18 cellular contexts compared by ENCODE assay signal in genomic region chr17:31695456-31696090, GRCh38.
DNase-seq lines count a peak whose midpoint lies in the region; ATAC-seq, FAIRE-seq and TF ChIP-seq lines count a peak whose summit lies in the region.
"Had no signal": no experiment of that assay in that cellular context is flagged by ENCODE, and none has a peak within 500 bp of the region (broad histone marks: within the 10 kb centered on the region; RNA-seq: fewer than 3 reads in every experiment).

No MANE protein-coding gene starts in this region.

- H3K9me2 ChIP-seq in MM.1S (replicated peaks; ENCODE audit: insufficient read depth, low read length): no peaks in the 10 kb centered on the region

- H3K9me3 Mint-ChIP-seq in chondrocyte (ENCODE audit: low read depth): no peaks in the 10 kb centered on the region
- H3K9me3 Mint-ChIP-seq: activated CD4-positive, alpha-beta memory T cell treated with anti-CD3 and anti-CD28 coated beads, Interleukin-2, amount 10 ng/mL, durations not matched to agents 7 days and 5 days; immature natural killer cell had no signal

- H3K27me3 ChIP-seq in HUES48 (ENCODE audit: control insufficient read depth, insufficient read depth, low read length) (no peaks in the 10 kb centered on the region), keratinocyte (ENCODE audit: control insufficient read depth, extremely low read depth, insufficient read depth, low read length) (no peaks in the 10 kb centered on the region), subcutaneous abdominal adipose tissue (ENCODE audit: control insufficient read depth in 5 of 5, insufficient read depth in 4 of 5, low read length in 5 of 5) (no peaks in the 10 kb centered on the region), MM.1S (replicated peaks; ENCODE audit: insufficient read depth, low read length) (no peaks in the 10 kb centered on the region)
- H3K27me3 ChIP-seq: neutrophil, upper lobe of left lung had no signal

- H3K27ac ChIP-seq in HUES48 (ENCODE audit: low read depth, low read length) (peak overlapping the region; percentile 16), keratinocyte (ENCODE audit: control insufficient read depth, insufficient read depth, low read length) (no peak overlapping the region), subcutaneous abdominal adipose tissue (ENCODE audit: low read depth, low read length) (peak overlapping the region; percentile 91), MM.1S (ENCODE audit: low read length) (no peak overlapping the region)
- H3K27ac ChIP-seq: HL-60, neutrophil, upper lobe of left lung had no signal

- H4K20me1 ChIP-seq in keratinocyte (ENCODE audit: control insufficient read depth, extremely low read depth, insufficient read depth, low read length) (no peaks in the 10 kb centered on the region), MM.1S (ENCODE audit: insufficient read depth, low read length) (no peaks in the 10 kb centered on the region)

- TF ChIP-seq CTCF in chondrocyte (IDR thresholded peaks at IDR 0.05): no peak
- no peak for TF ChIP-seq CTCF in keratinocyte (optimal IDR thresholded peaks at IDR 0.05 in 1 of 3, IDR thresholded peaks at IDR 0.05 in 1 of 3, conservative IDR thresholded peaks at IDR 0.05 in 1 of 3; ENCODE audit: extremely low read depth in 1 of 3, insufficient read depth in 2 of 3, low read length in 3 of 3)
- no peak for TF ChIP-seq CTCF in MM.1S (IDR thresholded peaks at IDR 0.05; ENCODE audit: low read length)

- TF ChIP-seq POLR2A in GM18505 (IDR thresholded peaks at IDR 0.05; ENCODE audit: borderline replicate concordance, extremely low read depth, insufficient read depth, insufficient read length): no peak

- no peaks in the 10 kb centered on the region for H3K27me3 Mint-ChIP-seq in chondrocyte (ENCODE audit: low read depth)

- DNase-seq in chondrocyte (ENCODE audit: low spot score) (no peak), keratinocyte (ENCODE audit: low read depth, low spot score) (no peak), MM.1S (no peak), NCI-H69 (lab: John Stamatoyannopoulos, UW) (no peak)
- DNase-seq: activated CD4-positive, alpha-beta memory T cell treated with anti-CD3 and anti-CD28 coated beads, Interleukin-2, amount 10 ng/mL, durations not matched to agents 7 days and 5 days; COR-L47; immature natural killer cell; NCI-H1417 treated with DMSO at 0.1 percent for 48 hours; T-helper 2 cell; upper lobe of left lung had no signal

- peak; percentile 67 for FAIRE-seq in keratinocyte (lab: Jason Lieb, UNC)
- FAIRE-seq: endothelial cell of umbilical vein, GM12878 had no signal

- dilution Hi-C loops in keratinocyte (cut with MboI; ENCODE audit: extremely low pct_ligation_motif_present, low sequenced_read_pairs): loop anchor here (25.0 kb wide), 1 partner anchor 108 kb away; no protein-coding TSS in a partner anchor

- H3K4me3 Mint-ChIP-seq in chondrocyte (ENCODE audit: unreplicated experiment): no peak overlapping the region
- H3K4me3 Mint-ChIP-seq: activated CD4-positive, alpha-beta memory T cell treated with anti-CD3 and anti-CD28 coated beads, Interleukin-2, amount 10 ng/mL, durations not matched to agents 7 days and 5 days; immature natural killer cell had no signal

- H3K9me1 ChIP-seq in keratinocyte (ENCODE audit: control insufficient read depth, extremely low read depth, insufficient read depth, low read length): no peaks in the 10 kb centered on the region

- H3K4me1 ChIP-seq in HUES48 (ENCODE audit: control insufficient read depth, insufficient read depth, low read length) (no peaks in the 10 kb centered on the region), keratinocyte (ENCODE audit: control insufficient read depth, extremely low read depth, insufficient read depth, low read length) (peaks cover 4% of the 10 kb centered on the region), subcutaneous abdominal adipose tissue (ENCODE audit: control insufficient read depth in 5 of 5, insufficient read depth in 5 of 5, low read length in 5 of 5) (peaks cover 22 to 71% (median 65%) of the 10 kb centered on the region in 5 donors), MM.1S (ENCODE audit: low read length) (no peaks in the 10 kb centered on the region)
- H3K4me1 ChIP-seq: upper lobe of left lung had no signal

- H3K79me2 ChIP-seq in keratinocyte (ENCODE audit: control insufficient read depth, insufficient read depth, low read length) (no peaks in the 10 kb centered on the region), MM.1S (ENCODE audit: low read length) (no peaks in the 10 kb centered on the region)

- no peak overlapping the region for H3K4me2 ChIP-seq in keratinocyte (ENCODE audit: control insufficient read depth, extremely low read depth, insufficient read depth, low read depth, low read length)
- no peak overlapping the region for H3K4me2 ChIP-seq in MM.1S (ENCODE audit: low read depth, low read length)

- peaks cover 65% of the 10 kb centered on the region for H3K4me1 Mint-ChIP-seq in chondrocyte (ENCODE audit: low read depth)
- H3K4me1 Mint-ChIP-seq: activated CD4-positive, alpha-beta memory T cell treated with anti-CD3 and anti-CD28 coated beads, Interleukin-2, amount 10 ng/mL, durations not matched to agents 7 days and 5 days; immature natural killer cell had no signal

- peak overlapping the region; percentile 84 for H3K27ac Mint-ChIP-seq in chondrocyte (ENCODE audit: unreplicated experiment)
- H3K27ac Mint-ChIP-seq: activated CD4-positive, alpha-beta memory T cell treated with anti-CD3 and anti-CD28 coated beads, Interleukin-2, amount 10 ng/mL, durations not matched to agents 7 days and 5 days; immature natural killer cell had no signal

- H3K9me3 ChIP-seq in HUES48 (ENCODE audit: control insufficient read depth, insufficient read depth, low read length) (no peaks in the 10 kb centered on the region), keratinocyte (ENCODE audit: control insufficient read depth, low read depth, low read length) (no peaks in the 10 kb centered on the region), subcutaneous abdominal adipose tissue (ENCODE audit: control insufficient read depth in 5 of 5, low read length in 5 of 5) (no peaks in the 10 kb centered on the region), MM.1S (replicated peaks; ENCODE audit: insufficient read depth, low read length) (no peaks in the 10 kb centered on the region)
- H3K9me3 ChIP-seq: neutrophil, upper lobe of left lung had no signal

- H3K4me3 ChIP-seq in HUES48 (ENCODE audit: low read depth, low read length) (no peak overlapping the region), keratinocyte (ENCODE audit: control insufficient read depth in 2 of 3, extremely low read depth in 1 of 3, insufficient read depth in 2 of 3, low read depth in 1 of 3, low read length in 3 of 3) (no peak overlapping the region), subcutaneous abdominal adipose tissue (ENCODE audit: low read depth in 1 of 5, low read length in 5 of 5) (peak overlapping the region in 2 of 5 donors; percentile 17 to 40), MM.1S (ENCODE audit: low read length) (no peak overlapping the region)
- H3K4me3 ChIP-seq: GM12878, upper lobe of left lung had no signal

- H3K36me3 ChIP-seq in HUES48 (ENCODE audit: control insufficient read depth, insufficient read depth, low read length): no peaks in the 10 kb centered on the region
- no peaks in the 10 kb centered on the region for H3K36me3 ChIP-seq in keratinocyte (ENCODE audit: control insufficient read depth in 2 of 2, extremely low read depth in 1 of 2, insufficient read depth in 2 of 2, low read length in 2 of 2)
- no peaks in the 10 kb centered on the region for H3K36me3 ChIP-seq in subcutaneous abdominal adipose tissue (ENCODE audit: control insufficient read depth in 5 of 5, insufficient read depth in 5 of 5, low read length in 5 of 5)
- H3K36me3 ChIP-seq in MM.1S (replicated peaks; ENCODE audit: insufficient read depth, low read length): no peaks in the 10 kb centered on the region
- H3K36me3 ChIP-seq: neutrophil, upper lobe of left lung had no signal

- H3K36me3 Mint-ChIP-seq in chondrocyte (ENCODE audit: low read depth): peaks cover 1% of the 10 kb centered on the region
- H3K36me3 Mint-ChIP-seq: immature natural killer cell had no signal

- no peak overlapping the region for H2AFZ ChIP-seq in keratinocyte (ENCODE audit: control insufficient read depth, low read length)
- no peak overlapping the region for H2AFZ ChIP-seq in MM.1S (ENCODE audit: low read length)

- H3F3A ChIP-seq in MM.1S (ENCODE audit: insufficient read depth, low read length): no peaks in the 10 kb centered on the region

- H3K9ac ChIP-seq in HUES48 (ENCODE audit: low read depth, low read length): no peak overlapping the region
- H3K9ac ChIP-seq in keratinocyte (ENCODE audit: control insufficient read depth, extremely low read depth, insufficient read depth, low read length): no peak overlapping the region
- H3K9ac ChIP-seq in subcutaneous abdominal adipose tissue (ENCODE audit: low read length in 5 of 5): peak overlapping the region in 3 of 5 donors; percentile 6 to 65 (median 52)
- H3K9ac ChIP-seq in MM.1S (ENCODE audit: low read length): no peak overlapping the region

- ATAC-seq in GM18505 (IDR thresholded peaks at IDR 0.05; ENCODE audit: unreplicated experiment) (no peak), HG03442 (IDR thresholded peaks at IDR 0.05; ENCODE audit: unreplicated experiment) (no peak)
- ATAC-seq: GM12878 had no signal

Comparison
In these comparisons a context has a peak if more than half of its experiments do, and no peak if none do; other contexts are left out.
1. H3K27ac ChIP-seq: peak in HUES48 (single experiment) and subcutaneous abdominal adipose tissue (single experiment); none in keratinocyte (single experiment) and MM.1S (single experiment).
2. H3K9ac ChIP-seq: peak in subcutaneous abdominal adipose tissue (3 of 5); none in HUES48 (single experiment), keratinocyte (single experiment) and MM.1S (single experiment).